Comparison of ENCODE assay signal across 8 cellular contexts in the genomic region with DNA sequence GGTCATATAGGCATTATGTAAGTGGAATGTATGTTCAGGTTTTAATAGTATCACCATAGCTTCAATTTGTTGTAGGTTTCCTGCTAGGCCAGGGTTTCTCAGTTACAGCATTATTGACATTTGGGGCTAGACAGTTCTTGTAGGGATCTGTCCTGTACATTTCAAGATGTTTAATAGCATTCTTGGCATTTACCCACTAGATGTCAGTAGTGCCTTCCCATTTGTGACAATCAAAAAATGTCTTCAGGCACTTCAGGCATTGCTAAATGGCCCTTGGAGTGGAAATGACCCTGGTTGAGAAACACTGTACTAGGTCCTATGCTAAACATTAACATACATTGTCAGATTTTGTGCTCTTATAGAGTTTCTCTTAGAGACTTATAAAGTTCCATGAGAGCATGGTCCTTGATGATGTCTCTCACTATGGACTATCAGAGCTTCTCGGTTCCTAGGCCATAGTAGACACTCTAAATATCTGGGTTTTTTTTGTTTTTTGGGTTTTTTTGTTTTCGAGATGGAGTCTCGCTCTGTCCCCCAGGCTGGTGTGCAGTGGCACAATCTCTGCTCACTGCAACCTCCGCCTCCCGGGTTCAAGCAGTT.
DNase-seq lines count a peak whose midpoint lies in the region; ATAC-seq, FAIRE-seq and TF ChIP-seq lines count a peak whose summit lies in the region.

No MANE protein-coding gene starts in this region.

- H3K27me3 ChIP-seq in iPS DF 6.9 (ENCODE audit: control insufficient read depth, insufficient read depth, low read length): no peaks in the 10 kb centered on the region

- ATAC-seq in GM18511 (IDR thresholded peaks at IDR 0.05; ENCODE audit: unreplicated experiment): no peak
- no peak for ATAC-seq in GM21423 (IDR thresholded peaks at IDR 0.05; ENCODE audit: unreplicated experiment)

- no CpG with 5 or more reads among the region's 5 CpGs for WGBS in iPS DF 6.9 (ENCODE audit: insufficient coverage, insufficient read length)

- in situ Hi-C loops in GM13976 (cut with MboI; ENCODE audit: low sequenced_read_pairs, unreplicated experiment): loop anchor here (25.0 kb wide), 1 partner anchor 232 kb away; no protein-coding TSS in a partner anchor

- H3K36me3 ChIP-seq in iPS DF 6.9 (ENCODE audit: control insufficient read depth, insufficient read depth, low read length): peaks cover 29% of the 10 kb centered on the region; the same call in 1 of the 2 replicates

- H3K9me3 ChIP-seq in iPS DF 6.9 (ENCODE audit: control insufficient read depth, insufficient read depth, low read length): no peaks in the 10 kb centered on the region

- H3K4me3 ChIP-seq in AG10803 (ENCODE audit: low read length) (peak overlapping the region; percentile 97), iPS DF 6.9 (ENCODE audit: low read length) (peak overlapping the region; percentile 5; the same call in 1 of the 2 replicates)

- H3K4me1 ChIP-seq in iPS DF 6.9 (ENCODE audit: control insufficient read depth, insufficient read depth, low read length): no peaks in the 10 kb centered on the region

- no peak overlapping the region for H3K27ac ChIP-seq in iPS DF 6.9 (ENCODE audit: low read length)

- TF ChIP-seq CTCF in AG10803 (conservative IDR thresholded peaks at IDR 0.05; ENCODE audit: low read length): peak; percentile 44
- TF ChIP-seq CTCF in GM13976 (IDR thresholded peaks at IDR 0.05; ENCODE audit: borderline replicate concordance, control extremely low read depth, extremely low read depth, insufficient read depth, missing control alignments): peak; percentile 31

- DNase-seq in AG10803 (ENCODE audit: low read depth) (peak; percentile 52), GM13976 (ENCODE audit: low spot score) (peak; percentile 58), NCI-H2029 treated with DMSO at 0.1 percent for 48 hours (lab: John Stamatoyannopoulos, UW) (peak; percentile 36), iPS DF 6.9 (ENCODE audit: low read depth, low spot score) (no peak)
- DNase-seq in activated CD4-positive, alpha-beta T cell treated with anti-CD3 and anti-CD28 coated beads, Interleukin-2, amount 50 U/mL, for 1 hour: no peak

- peak; percentile 67 for FAIRE-seq in TTC549 (lab: Jason Lieb, UNC)

Comparison
In these comparisons a context has a peak if more than half of its experiments do, and no peak if none do; other contexts are left out.
1. DNase-seq: peak in AG10803 (single experiment), GM13976 (single experiment) and NCI-H2029 treated with DMSO at 0.1 percent for 48 hours (single experiment); none in iPS DF 6.9 (single experiment) and activated CD4-positive, alpha-beta T cell treated with anti-CD3 and anti-CD28 coated beads, Interleukin-2, amount 50 U/mL, for 1 hour (single experiment).